ENCODE assay signal across 1 cellular context in the genomic region with DNA sequence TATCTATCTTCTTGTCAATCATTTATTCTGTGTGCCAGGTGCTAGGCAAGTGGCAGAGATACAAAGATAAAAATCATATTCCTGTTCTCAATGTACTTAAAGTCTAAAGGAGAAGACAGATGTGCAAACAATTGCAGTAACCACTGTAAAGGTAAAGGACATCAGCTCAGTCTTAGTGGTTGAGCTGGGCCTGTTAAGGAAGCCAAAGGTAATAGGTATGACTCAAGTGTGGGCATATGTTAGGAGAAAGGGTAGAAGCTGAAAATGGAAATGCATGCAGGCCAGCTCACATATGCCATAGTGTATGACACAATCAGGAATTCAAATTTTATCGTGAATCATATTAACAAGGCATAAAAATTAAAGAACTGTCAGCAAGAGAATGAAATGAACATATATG.
TF ChIP-seq lines count a peak whose summit lies in the region.

No MANE protein-coding gene starts in this region.

TF ChIP-seq in H1, 55 proteins besides CTCF, POLR2A, EP300 and RAD21 (continued from another document):
- TF ChIP-seq, protein P1, sequence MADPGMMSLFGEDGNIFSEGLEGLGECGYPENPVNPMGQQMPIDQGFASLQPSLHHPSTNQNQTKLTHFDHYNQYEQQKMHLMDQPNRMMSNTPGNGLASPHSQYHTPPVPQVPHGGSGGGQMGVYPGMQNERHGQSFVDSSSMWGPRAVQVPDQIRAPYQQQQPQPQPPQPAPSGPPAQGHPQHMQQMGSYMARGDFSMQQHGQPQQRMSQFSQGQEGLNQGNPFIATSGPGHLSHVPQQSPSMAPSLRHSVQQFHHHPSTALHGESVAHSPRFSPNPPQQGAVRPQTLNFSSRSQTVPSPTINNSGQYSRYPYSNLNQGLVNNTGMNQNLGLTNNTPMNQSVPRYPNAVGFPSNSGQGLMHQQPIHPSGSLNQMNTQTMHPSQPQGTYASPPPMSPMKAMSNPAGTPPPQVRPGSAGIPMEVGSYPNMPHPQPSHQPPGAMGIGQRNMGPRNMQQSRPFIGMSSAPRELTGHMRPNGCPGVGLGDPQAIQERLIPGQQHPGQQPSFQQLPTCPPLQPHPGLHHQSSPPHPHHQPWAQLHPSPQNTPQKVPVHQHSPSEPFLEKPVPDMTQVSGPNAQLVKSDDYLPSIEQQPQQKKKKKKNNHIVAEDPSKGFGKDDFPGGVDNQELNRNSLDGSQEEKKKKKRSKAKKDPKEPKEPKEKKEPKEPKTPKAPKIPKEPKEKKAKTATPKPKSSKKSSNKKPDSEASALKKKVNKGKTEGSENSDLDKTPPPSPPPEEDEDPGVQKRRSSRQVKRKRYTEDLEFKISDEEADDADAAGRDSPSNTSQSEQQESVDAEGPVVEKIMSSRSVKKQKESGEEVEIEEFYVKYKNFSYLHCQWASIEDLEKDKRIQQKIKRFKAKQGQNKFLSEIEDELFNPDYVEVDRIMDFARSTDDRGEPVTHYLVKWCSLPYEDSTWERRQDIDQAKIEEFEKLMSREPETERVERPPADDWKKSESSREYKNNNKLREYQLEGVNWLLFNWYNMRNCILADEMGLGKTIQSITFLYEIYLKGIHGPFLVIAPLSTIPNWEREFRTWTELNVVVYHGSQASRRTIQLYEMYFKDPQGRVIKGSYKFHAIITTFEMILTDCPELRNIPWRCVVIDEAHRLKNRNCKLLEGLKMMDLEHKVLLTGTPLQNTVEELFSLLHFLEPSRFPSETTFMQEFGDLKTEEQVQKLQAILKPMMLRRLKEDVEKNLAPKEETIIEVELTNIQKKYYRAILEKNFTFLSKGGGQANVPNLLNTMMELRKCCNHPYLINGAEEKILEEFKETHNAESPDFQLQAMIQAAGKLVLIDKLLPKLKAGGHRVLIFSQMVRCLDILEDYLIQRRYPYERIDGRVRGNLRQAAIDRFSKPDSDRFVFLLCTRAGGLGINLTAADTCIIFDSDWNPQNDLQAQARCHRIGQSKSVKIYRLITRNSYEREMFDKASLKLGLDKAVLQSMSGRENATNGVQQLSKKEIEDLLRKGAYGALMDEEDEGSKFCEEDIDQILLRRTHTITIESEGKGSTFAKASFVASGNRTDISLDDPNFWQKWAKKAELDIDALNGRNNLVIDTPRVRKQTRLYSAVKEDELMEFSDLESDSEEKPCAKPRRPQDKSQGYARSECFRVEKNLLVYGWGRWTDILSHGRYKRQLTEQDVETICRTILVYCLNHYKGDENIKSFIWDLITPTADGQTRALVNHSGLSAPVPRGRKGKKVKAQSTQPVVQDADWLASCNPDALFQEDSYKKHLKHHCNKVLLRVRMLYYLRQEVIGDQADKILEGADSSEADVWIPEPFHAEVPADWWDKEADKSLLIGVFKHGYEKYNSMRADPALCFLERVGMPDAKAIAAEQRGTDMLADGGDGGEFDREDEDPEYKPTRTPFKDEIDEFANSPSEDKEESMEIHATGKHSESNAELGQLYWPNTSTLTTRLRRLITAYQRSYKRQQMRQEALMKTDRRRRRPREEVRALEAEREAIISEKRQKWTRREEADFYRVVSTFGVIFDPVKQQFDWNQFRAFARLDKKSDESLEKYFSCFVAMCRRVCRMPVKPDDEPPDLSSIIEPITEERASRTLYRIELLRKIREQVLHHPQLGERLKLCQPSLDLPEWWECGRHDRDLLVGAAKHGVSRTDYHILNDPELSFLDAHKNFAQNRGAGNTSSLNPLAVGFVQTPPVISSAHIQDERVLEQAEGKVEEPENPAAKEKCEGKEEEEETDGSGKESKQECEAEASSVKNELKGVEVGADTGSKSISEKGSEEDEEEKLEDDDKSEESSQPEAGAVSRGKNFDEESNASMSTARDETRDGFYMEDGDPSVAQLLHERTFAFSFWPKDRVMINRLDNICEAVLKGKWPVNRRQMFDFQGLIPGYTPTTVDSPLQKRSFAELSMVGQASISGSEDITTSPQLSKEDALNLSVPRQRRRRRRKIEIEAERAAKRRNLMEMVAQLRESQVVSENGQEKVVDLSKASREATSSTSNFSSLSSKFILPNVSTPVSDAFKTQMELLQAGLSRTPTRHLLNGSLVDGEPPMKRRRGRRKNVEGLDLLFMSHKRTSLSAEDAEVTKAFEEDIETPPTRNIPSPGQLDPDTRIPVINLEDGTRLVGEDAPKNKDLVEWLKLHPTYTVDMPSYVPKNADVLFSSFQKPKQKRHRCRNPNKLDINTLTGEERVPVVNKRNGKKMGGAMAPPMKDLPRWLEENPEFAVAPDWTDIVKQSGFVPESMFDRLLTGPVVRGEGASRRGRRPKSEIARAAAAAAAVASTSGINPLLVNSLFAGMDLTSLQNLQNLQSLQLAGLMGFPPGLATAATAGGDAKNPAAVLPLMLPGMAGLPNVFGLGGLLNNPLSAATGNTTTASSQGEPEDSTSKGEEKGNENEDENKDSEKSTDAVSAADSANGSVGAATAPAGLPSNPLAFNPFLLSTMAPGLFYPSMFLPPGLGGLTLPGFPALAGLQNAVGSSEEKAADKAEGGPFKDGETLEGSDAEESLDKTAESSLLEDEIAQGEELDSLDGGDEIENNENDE (IDR thresholded peaks at IDR 0.05; ENCODE audit: insufficient replicate concordance, low read length) = no peak
- TF ChIP-seq NRF1 (IDR thresholded peaks at IDR 0.05; ENCODE audit: low read depth, low read length) (no peak), CHD2 (IDR thresholded peaks at IDR 0.05; ENCODE audit: low read length) (no peak), SIN3A (conservative IDR thresholded peaks at IDR 0.05 in 1 of 2, IDR thresholded peaks at IDR 0.05 in 1 of 2; ENCODE audit: low read depth in 1 of 2, low read length in 2 of 2) (no peak), SRF (IDR thresholded peaks at IDR 0.05; ENCODE audit: low read depth, low read length) (no peak), RXRA (IDR thresholded peaks at IDR 0.05; ENCODE audit: insufficient read depth, low read depth, low read length) (no peak), KDM1A (IDR thresholded peaks at IDR 0.05; ENCODE audit: borderline replicate concordance, low read length) (no peak), RFX5 (IDR thresholded peaks at IDR 0.05; ENCODE audit: borderline replicate concordance, low read depth, low read length) (no peak), RBBP5 (IDR thresholded peaks at IDR 0.05; ENCODE audit: borderline replicate concordance, low read depth, low read length) (no peak), SP1 (IDR thresholded peaks at IDR 0.05; ENCODE audit: low read depth, low read length) (no peak), FOSL1 (IDR thresholded peaks at IDR 0.05; ENCODE audit: insufficient read depth, low read depth, low read length) (no peak), ASH2L (IDR thresholded peaks at IDR 0.05; ENCODE audit: low read length) (no peak), TAF7 (optimal IDR thresholded peaks at IDR 0.05; ENCODE audit: borderline replicate concordance, low read depth, low read length) (no peak), SIX5 (IDR thresholded peaks at IDR 0.05; ENCODE audit: low read depth, low read length) (no peak), JUND (IDR thresholded peaks at IDR 0.05; ENCODE audit: low read length) (no peak), CHD1 (IDR thresholded peaks at IDR 0.05; ENCODE audit: low read depth, low read length) (no peak), SP2 (IDR thresholded peaks at IDR 0.05; ENCODE audit: low read length) (no peak), TBP (IDR thresholded peaks at IDR 0.05; ENCODE audit: low read depth, low read length) (no peak), KDM4A (IDR thresholded peaks at IDR 0.05; ENCODE audit: low read depth, low read length, severe bottlenecking) (no peak)
